In the genomic region with DNA sequence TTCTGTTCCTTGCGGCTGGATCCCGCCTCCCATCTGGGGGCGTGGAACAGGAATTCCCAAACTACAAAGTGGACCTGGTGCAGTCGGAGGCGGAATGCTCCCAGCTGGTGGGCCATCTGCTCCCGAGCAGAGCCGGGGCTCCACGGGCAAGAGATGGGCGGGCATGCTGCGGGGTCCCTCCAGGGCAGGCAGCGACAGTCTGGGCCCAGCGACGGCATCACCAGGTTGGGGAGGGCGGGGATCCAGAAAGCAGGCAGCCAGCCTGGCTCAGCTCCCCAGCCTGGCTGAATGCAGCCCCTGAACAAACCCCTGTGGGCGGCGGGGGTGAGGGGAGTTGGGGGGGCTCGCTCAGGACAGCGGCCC, we compare ENCODE assay signal across 26 cellular contexts. TPM values are rescaled to one million over a fixed set of nuclear protein-coding genes. Genes with fewer than 3 reads are reported as not detected.
"Had no signal": no experiment of that assay in that cellular context is flagged by ENCODE, and none has a peak within 500 bp of the region (broad histone marks: within the 10 kb centered on the region; RNA-seq: fewer than 3 reads in every experiment).

No MANE protein-coding gene starts in this region.

- DNase-seq: effector memory CD8-positive, alpha-beta T cell; gastrocnemius medialis; kidney; left cardiac atrium; left ventricle myocardium inferior; lower lobe of right lung; psoas muscle; retina; right lobe of liver; stimulated activated CD4-positive, alpha-beta T cell treated with anti-CD3 and anti-CD28 coated beads, Interleukin-4, amount 100 ng/mL, for 1 hour; stimulated activated CD8-positive, alpha-beta memory T cell treated with anti-CD3 and anti-CD28 coated beads, Interleukin-4, amount 100 ng/mL, for 48 hours; stimulated activated naive CD8-positive, alpha-beta T cell treated with anti-CD3 and anti-CD28 coated beads, Interleukin-15, Interleukin-2, amounts not matched to agents 100 U/mL and 50 U/mL, for 24 hours; thyroid gland; uterus had no signal

- H3K27me3 ChIP-seq: hepatocyte, thyroid gland, uterus had no signal

- H3K9me3 ChIP-seq: esophagus muscularis mucosa, gastrocnemius medialis, left ventricle myocardium inferior, lower lobe of right lung, psoas muscle, right lobe of liver, suprapubic skin, thyroid gland, uterus had no signal

- H3K4me3 Mint-ChIP-seq: dendritic cell treated with granulocyte-macrophage colony-stimulating factor and Interleukin-4, amounts not matched to agents 40 ng/mL and 50 ng/mL, for 4 days; effector memory CD8-positive, alpha-beta T cell; memory B cell; natural killer cell treated with Interleukin-12 subunit alpha and Interleukin-12 subunit beta and Interleukin-15 and Interleukin-18, amount 100 ng/mL, for 72 hours; stimulated activated effector memory CD8-positive, alpha-beta T cell treated with anti-CD3 and anti-CD28 coated beads, Interleukin-12 subunit alpha, Interleukin-12 subunit beta, amount 100 ng/mL, for 72 hours; type B pancreatic cell had no signal

- H3K4me3 ChIP-seq: esophagus muscularis mucosa, gastrocnemius medialis, hepatocyte, left ventricle myocardium inferior, lower lobe of right lung, psoas muscle, right lobe of liver, suprapubic skin, thyroid gland, uterus had no signal

- H3K27ac Mint-ChIP-seq: dendritic cell treated with granulocyte-macrophage colony-stimulating factor and Interleukin-4, amounts not matched to agents 40 ng/mL and 50 ng/mL, for 4 days; effector memory CD8-positive, alpha-beta T cell; memory B cell; natural killer cell treated with Interleukin-12 subunit alpha and Interleukin-12 subunit beta and Interleukin-15 and Interleukin-18, amount 100 ng/mL, for 72 hours; stimulated activated effector memory CD8-positive, alpha-beta T cell treated with anti-CD3 and anti-CD28 coated beads, Interleukin-12 subunit alpha, Interleukin-12 subunit beta, amount 100 ng/mL, for 72 hours; type B pancreatic cell had no signal

- H3K36me3 Mint-ChIP-seq: memory B cell; mesothelial cell of epicardium; natural killer cell treated with Interleukin-12 subunit alpha and Interleukin-12 subunit beta and Interleukin-15 and Interleukin-18, amount 100 ng/mL, for 72 hours; stimulated activated effector memory CD8-positive, alpha-beta T cell treated with anti-CD3 and anti-CD28 coated beads, Interleukin-12 subunit alpha, Interleukin-12 subunit beta, amount 100 ng/mL, for 72 hours; type B pancreatic cell had no signal

- H3K9me3 Mint-ChIP-seq: dendritic cell treated with granulocyte-macrophage colony-stimulating factor and Interleukin-4, amounts not matched to agents 40 ng/mL and 50 ng/mL, for 4 days; effector memory CD8-positive, alpha-beta T cell; memory B cell; mesothelial cell of epicardium; natural killer cell treated with Interleukin-12 subunit alpha and Interleukin-12 subunit beta and Interleukin-15 and Interleukin-18, amount 100 ng/mL, for 72 hours; stimulated activated effector memory CD8-positive, alpha-beta T cell treated with anti-CD3 and anti-CD28 coated beads, Interleukin-12 subunit alpha, Interleukin-12 subunit beta, amount 100 ng/mL, for 72 hours; type B pancreatic cell had no signal

- H3K36me3 ChIP-seq: esophagus muscularis mucosa, gastrocnemius medialis, left ventricle myocardium inferior, lower lobe of right lung, right lobe of liver, suprapubic skin, thyroid gland, uterus had no signal

- H3K27ac ChIP-seq: epithelial cell of prostate, esophagus muscularis mucosa, gastrocnemius medialis, hepatocyte, left ventricle myocardium inferior, lower lobe of right lung, psoas muscle, right lobe of liver, suprapubic skin, thyroid gland, uterus had no signal

- ATAC-seq: effector memory CD8-positive, alpha-beta T cell; gastrocnemius medialis; left cardiac atrium; lower lobe of right lung; natural killer cell treated with Interleukin-12 subunit alpha and Interleukin-12 subunit beta and Interleukin-15 and Interleukin-18, amount 100 ng/mL, for 72 hours; psoas muscle; right lobe of liver; stimulated activated effector memory CD8-positive, alpha-beta T cell treated with anti-CD3 and anti-CD28 coated beads, Interleukin-12 subunit alpha, Interleukin-12 subunit beta, amount 100 ng/mL, for 72 hours; stimulated activated naive CD8-positive, alpha-beta T cell treated with anti-CD3 and anti-CD28 coated beads, Interleukin-15, Interleukin-2, amounts not matched to agents 100 U/mL and 50 U/mL, for 24 hours had no signal

RNA-seq across cellular contexts. Expression of gene TP73, which starts 44.6 kb away (rescaled TPM):
- total RNA-seq: esophagus muscularis mucosa, fibroblast of villous mesenchyme, omental fat pad had no signal
